In the genomic region with DNA sequence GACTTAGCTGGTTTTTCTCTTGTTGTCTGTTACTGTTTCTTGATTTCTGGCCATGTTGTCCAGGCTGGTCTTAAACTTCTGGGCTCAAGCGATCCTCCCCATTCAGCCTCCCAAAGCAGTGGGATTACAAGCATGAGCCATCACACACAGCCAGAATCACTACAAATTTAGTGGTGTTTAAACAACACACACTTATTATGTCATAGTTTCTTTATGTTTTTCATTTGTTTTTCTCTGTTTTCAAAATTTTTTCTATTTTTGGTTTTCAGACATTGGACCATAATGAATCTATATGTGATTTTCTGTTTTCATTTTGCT, we compare ENCODE assay signal across 17 cellular contexts. TPM values are rescaled to one million over a fixed set of nuclear protein-coding genes. Genes with fewer than 3 reads are reported as not detected.
DNase-seq lines count a peak whose midpoint lies in the region; ATAC-seq and TF ChIP-seq lines count a peak whose summit lies in the region.
"Had no signal": no experiment of that assay in that cellular context is flagged by ENCODE, and none has a peak within 500 bp of the region (broad histone marks: within the 10 kb centered on the region; RNA-seq: fewer than 3 reads in every experiment).

No MANE protein-coding gene starts in this region.

- H3K27me3 ChIP-seq in Loucy (ENCODE audit: insufficient read depth, low read length, poor library complexity, severe bottlenecking) (no peaks in the 10 kb centered on the region), GM23248 (replicated peaks; ENCODE audit: insufficient read depth) (no peaks in the 10 kb centered on the region)
- H3K27me3 ChIP-seq: esophagus squamous epithelium, ovary had no signal

- ATAC-seq in activated naive CD8-positive, alpha-beta T cell treated with anti-CD3 and anti-CD28 coated beads, Interleukin-2, amount 50 U/mL, for 24 hours = no peak
- no peak for ATAC-seq in stimulated activated effector memory CD8-positive, alpha-beta T cell treated with anti-CD3 and anti-CD28 coated beads, Interleukin-12 subunit alpha, Interleukin-12 subunit beta, amount 100 ng/mL, for 72 hours

- peak overlapping the region; percentile 88 for H3K27ac Mint-ChIP-seq in activated naive CD4-positive, alpha-beta T cell treated with anti-CD3 and anti-CD28 coated beads, Interleukin-2, amount 50 U/mL, for 24 hours
- peak overlapping the region; percentile 85 for H3K27ac Mint-ChIP-seq in activated naive CD8-positive, alpha-beta T cell treated with anti-CD3 and anti-CD28 coated beads, Interleukin-2, amount 50 U/mL, for 24 hours
- peak overlapping the region; percentile 66 for H3K27ac Mint-ChIP-seq in stimulated activated effector memory CD8-positive, alpha-beta T cell treated with anti-CD3 and anti-CD28 coated beads, Interleukin-12 subunit alpha, Interleukin-12 subunit beta, amount 100 ng/mL, for 72 hours

- H3K9me3 ChIP-seq in Loucy (ENCODE audit: insufficient read depth, low read depth, low read length) = no peaks in the 10 kb centered on the region
- no peaks in the 10 kb centered on the region for H3K9me3 ChIP-seq in GM23248 (ENCODE audit: low read depth)
- H3K9me3 ChIP-seq: esophagus squamous epithelium, HAP-1, ovary had no signal

- in situ Hi-C loops in GM23248 (cut with MboI) = no loop called here

- H3K27ac ChIP-seq in GM23248 = no peak overlapping the region
- H3K27ac ChIP-seq: esophagus squamous epithelium, ovary, VCaP had no signal

- peaks cover 21% of the 10 kb centered on the region for H3K36me3 Mint-ChIP-seq in activated naive CD4-positive, alpha-beta T cell treated with anti-CD3 and anti-CD28 coated beads, Interleukin-2, amount 50 U/mL, for 24 hours
- H3K36me3 Mint-ChIP-seq in activated naive CD8-positive, alpha-beta T cell treated with anti-CD3 and anti-CD28 coated beads, Interleukin-2, amount 50 U/mL, for 24 hours (ENCODE audit: low read depth) = peaks cover 40% of the 10 kb centered on the region
- peaks cover 76% of the 10 kb centered on the region for H3K36me3 Mint-ChIP-seq in stimulated activated effector memory CD8-positive, alpha-beta T cell treated with anti-CD3 and anti-CD28 coated beads, Interleukin-12 subunit alpha, Interleukin-12 subunit beta, amount 100 ng/mL, for 72 hours

- H4K20me1 ChIP-seq in Loucy (ENCODE audit: insufficient read depth, low read length, poor library complexity, severe bottlenecking) = peaks cover 84% of the 10 kb centered on the region
- peaks cover 19% of the 10 kb centered on the region for H4K20me1 ChIP-seq in GM23248 (ENCODE audit: insufficient read depth)

- peaks cover 38% of the 10 kb centered on the region for H3K4me1 ChIP-seq in Loucy (ENCODE audit: insufficient read depth, low read length, poor library complexity, severe bottlenecking)
- H3K4me1 ChIP-seq in GM23248 (ENCODE audit: insufficient read depth) = peaks cover 8% of the 10 kb centered on the region
- H3K4me1 ChIP-seq: HAP-1 had no signal

- DNase-seq in activated naive CD4-positive, alpha-beta T cell treated with Interleukin-2 at 50 U/mL for 16 hours = no peak
- no peak for DNase-seq in activated naive CD8-positive, alpha-beta T cell treated with anti-CD3 and anti-CD28 coated beads, Interleukin-2, amount 50 U/mL, for 24 hours
- no peak for DNase-seq in stimulated activated effector memory CD8-positive, alpha-beta T cell treated with anti-CD3 and anti-CD28 coated beads, Interleukin-12 subunit alpha, Interleukin-12 subunit beta, amount 100 ng/mL, for 72 hours (ENCODE audit: low spot score in 2 of 2)
- DNase-seq in NCI-H1417 treated with DMSO at 0.1 percent for 48 hours (lab: John Stamatoyannopoulos, UW) (no peak), GM23248 (no peak), cerebellar cortex (ENCODE audit: low spot score) (no peak)
- DNase-seq: caudate nucleus; esophagus squamous epithelium; NCI-H2081; NCI-H524 treated with DMSO at 0.1 percent for 48 hours; ovary; Right ventricle myocardium superior; stimulated activated CD4-positive, alpha-beta T cell treated with anti-CD3 and anti-CD28 coated beads, Interleukin-1b, Interleukin-23, amount 100 ng/mL, for 48 hours had no signal

- peak overlapping the region; percentile 63 for H3K4me2 ChIP-seq in Loucy (ENCODE audit: low read depth, low read length, poor library complexity, severe bottlenecking)
- no peak overlapping the region for H3K4me2 ChIP-seq in GM23248 (ENCODE audit: unreplicated experiment)

- peaks cover 100% of the 10 kb centered on the region for H3K79me2 ChIP-seq in Loucy (ENCODE audit: insufficient read depth, low read length)
- peaks cover 100% of the 10 kb centered on the region for H3K79me2 ChIP-seq in GM23248 (ENCODE audit: insufficient read depth)

- H3K27me3 Mint-ChIP-seq in activated naive CD4-positive, alpha-beta T cell treated with anti-CD3 and anti-CD28 coated beads, Interleukin-2, amount 50 U/mL, for 24 hours = no peaks in the 10 kb centered on the region
- H3K27me3 Mint-ChIP-seq in activated naive CD8-positive, alpha-beta T cell treated with anti-CD3 and anti-CD28 coated beads, Interleukin-2, amount 50 U/mL, for 24 hours = no peaks in the 10 kb centered on the region

- peaks cover 58% of the 10 kb centered on the region for H3K4me1 Mint-ChIP-seq in activated naive CD4-positive, alpha-beta T cell treated with anti-CD3 and anti-CD28 coated beads, Interleukin-2, amount 50 U/mL, for 24 hours
- H3K4me1 Mint-ChIP-seq in activated naive CD8-positive, alpha-beta T cell treated with anti-CD3 and anti-CD28 coated beads, Interleukin-2, amount 50 U/mL, for 24 hours = peaks cover 70% of the 10 kb centered on the region
- H3K4me1 Mint-ChIP-seq in stimulated activated effector memory CD8-positive, alpha-beta T cell treated with anti-CD3 and anti-CD28 coated beads, Interleukin-12 subunit alpha, Interleukin-12 subunit beta, amount 100 ng/mL, for 72 hours = peaks cover 52% of the 10 kb centered on the region

- no peaks in the 10 kb centered on the region for H3K9me3 Mint-ChIP-seq in activated naive CD4-positive, alpha-beta T cell treated with anti-CD3 and anti-CD28 coated beads, Interleukin-2, amount 50 U/mL, for 24 hours
- H3K9me3 Mint-ChIP-seq in activated naive CD8-positive, alpha-beta T cell treated with anti-CD3 and anti-CD28 coated beads, Interleukin-2, amount 50 U/mL, for 24 hours = no peaks in the 10 kb centered on the region
- no peaks in the 10 kb centered on the region for H3K9me3 Mint-ChIP-seq in stimulated activated effector memory CD8-positive, alpha-beta T cell treated with anti-CD3 and anti-CD28 coated beads, Interleukin-12 subunit alpha, Interleukin-12 subunit beta, amount 100 ng/mL, for 72 hours

- WGBS in GM23248 (ENCODE audit: low coverage in 1 of 2, low lambda C conversion rate in 2 of 2, missing lambda C conversion rate in 2 of 2), 2 experiments = 100% methylated on average over 1 of the region's 1 CpG

- H3K9me2 ChIP-seq in Loucy (replicated peaks; ENCODE audit: low read depth, low read length) (no peaks in the 10 kb centered on the region), GM23248 (ENCODE audit: insufficient read depth) (no peaks in the 10 kb centered on the region)

- H3F3A ChIP-seq in Loucy (ENCODE audit: low read depth) (no peaks in the 10 kb centered on the region; the same call in 1 of the 2 replicates), GM23248 (ENCODE audit: insufficient read depth) (peaks cover 11% of the 10 kb centered on the region; the same call in 1 of the 2 replicates)

- H3K4me3 Mint-ChIP-seq in activated naive CD4-positive, alpha-beta T cell treated with anti-CD3 and anti-CD28 coated beads, Interleukin-2, amount 50 U/mL, for 24 hours = peak overlapping the region; percentile 66
- H3K4me3 Mint-ChIP-seq in activated naive CD8-positive, alpha-beta T cell treated with anti-CD3 and anti-CD28 coated beads, Interleukin-2, amount 50 U/mL, for 24 hours = peak overlapping the region; percentile 2
- peak overlapping the region; percentile 30 for H3K4me3 Mint-ChIP-seq in stimulated activated effector memory CD8-positive, alpha-beta T cell treated with anti-CD3 and anti-CD28 coated beads, Interleukin-12 subunit alpha, Interleukin-12 subunit beta, amount 100 ng/mL, for 72 hours

- H2AFZ ChIP-seq in Loucy (ENCODE audit: low read length) (no peak overlapping the region), GM23248 (no peak overlapping the region)

- H3K9ac ChIP-seq in Loucy (ENCODE audit: low read depth, low read length, poor library complexity, severe bottlenecking) (no peak overlapping the region), GM23248 (no peak overlapping the region)

- H3K4me3 ChIP-seq in Loucy (ENCODE audit: low read length, poor library complexity, severe bottlenecking) = no peak overlapping the region
- H3K4me3 ChIP-seq in GM23248 = no peak overlapping the region
- H3K4me3 ChIP-seq: esophagus squamous epithelium, HAP-1, ovary had no signal

- no peak for TF ChIP-seq CTCF in Loucy (conservative IDR thresholded peaks at IDR 0.05; ENCODE audit: low read length)

- peaks cover 15% of the 10 kb centered on the region; the same call in 1 of the 2 replicates for H3K36me3 ChIP-seq in Loucy (ENCODE audit: insufficient read depth, low read length)
- H3K36me3 ChIP-seq in GM23248 (ENCODE audit: low read depth) = peaks cover 8% of the 10 kb centered on the region; the same call in 1 of the 2 replicates
- H3K36me3 ChIP-seq: ovary had no signal

RNA-seq across cellular contexts. Expression of gene PSMA6, which starts 10.0 kb away (rescaled TPM):
- total RNA-seq in GM23248 (2014; rRNA removed; shearing (Covaris generic)) = 171 and 198 TPM in 2 replicates
- polyA plus RNA-seq in GM23248 (2016; fragmentation: Nextera tagmentation; extraction: Ambion mirVana) = 225 and 227 TPM in 2 replicates

Comparison
In these comparisons a context has a peak if more than half of its experiments do, and no peak if none do; other contexts are left out.
1. H3K4me3 Mint-ChIP-seq: peak in every context shown above with its lines; median percentile 66 in activated naive CD4-positive, alpha-beta T cell treated with anti-CD3 and anti-CD28 coated beads, Interleukin-2, amount 50 U/mL, for 24 hours; 30 in stimulated activated effector memory CD8-positive, alpha-beta T cell treated with anti-CD3 and anti-CD28 coated beads, Interleukin-12 subunit alpha, Interleukin-12 subunit beta, amount 100 ng/mL, for 72 hours; 2 in activated naive CD8-positive, alpha-beta T cell treated with anti-CD3 and anti-CD28 coated beads, Interleukin-2, amount 50 U/mL, for 24 hours.